ENCODE assay signal across 8 cellular contexts in genomic region chr1:27567931-27568246, GRCh38. TPM values are rescaled to one million over a fixed set of nuclear protein-coding genes. Genes with fewer than 3 reads are reported as not detected.
A peak's percentile ranks its signal among the peaks of the same experiment; 100 is the strongest.
DNase-seq lines count a peak whose midpoint lies in the region; ATAC-seq and TF ChIP-seq lines count a peak whose summit lies in the region.

No MANE protein-coding gene starts in this region.

- no peaks in the 10 kb centered on the region for H3K79me2 ChIP-seq in OCI-LY7 (ENCODE audit: insufficient read depth, low read depth, low read length)

- no peak for TF ChIP-seq CTCF in CD8-positive, alpha-beta T cell (IDR thresholded peaks at IDR 0.05)
- TF ChIP-seq CTCF in OCI-LY7 (conservative IDR thresholded peaks at IDR 0.05; ENCODE audit: low read length) (no peak), osteocyte (IDR thresholded peaks at IDR 0.05) (no peak)

- no peaks in the 10 kb centered on the region for H3K9me2 ChIP-seq in OCI-LY7 (ENCODE audit: insufficient read depth, low read length)

- BruUV-seq in OCI-LY7 (replicated peaks; lab: Mats Ljungman, UMichigan): no TSS peak

- intact Hi-C loops in CD8-positive, alpha-beta T cell (cut with DNase I, micrococcal nuclease): loop anchor here (1.0 to 2.0 kb wide), 6 partner anchors 11 to 157 kb away; partner anchors contain the start of genes AHDC1 (in 2 of the 2) and FAM76A (in 1 of the 2)
- intact Hi-C loops in OCI-LY7 (cut with micrococcal nuclease; ENCODE audit: unreplicated experiment): no loop called here

- no peak for DNase-seq in CD8-positive, alpha-beta T cell
- DNase-seq in OCI-LY7 (ENCODE audit: low spot score) (no peak), epithelial cell of prostate (ENCODE audit: low read depth, low spot score) (no peak), osteocyte (ENCODE audit: extremely low spot score, unreplicated experiment) (no peak), DMS53 (lab: John Stamatoyannopoulos, UW) (no peak), UCSD-AML1 (lab: John Stamatoyannopoulos, UW; ENCODE audit: unreplicated experiment) (no peak)
- no peak for DNase-seq in effector CD4-positive, alpha-beta T cell

- peak; percentile 5 for ATAC-seq in CD8-positive, alpha-beta T cell
- no peak for ATAC-seq in GM21515 (IDR thresholded peaks at IDR 0.05; ENCODE audit: unreplicated experiment)

- no peak overlapping the region for H3K27ac Mint-ChIP-seq in CD8-positive, alpha-beta T cell
- peak overlapping the region; percentile 94 for H3K27ac Mint-ChIP-seq in osteocyte (ENCODE audit: unreplicated experiment)

- H3K4me3 Mint-ChIP-seq in CD8-positive, alpha-beta T cell: peak overlapping the region; percentile 68
- H3K4me3 Mint-ChIP-seq in osteocyte (ENCODE audit: unreplicated experiment): peak overlapping the region; percentile 59

- no peak overlapping the region for H3K27ac ChIP-seq in CD8-positive, alpha-beta T cell (ENCODE audit: low read depth, low read length)
- H3K27ac ChIP-seq in OCI-LY7 (ENCODE audit: low read depth, low read length, poor library complexity, severe bottlenecking) (no peak overlapping the region), epithelial cell of prostate (peak overlapping the region; percentile 58)

- H4K20me1 ChIP-seq in OCI-LY7 (ENCODE audit: insufficient read depth, low read length): no peaks in the 10 kb centered on the region

- no peaks in the 10 kb centered on the region for H3K36me3 ChIP-seq in CD8-positive, alpha-beta T cell (ENCODE audit: insufficient read depth, low read length)
- no peaks in the 10 kb centered on the region for H3K36me3 ChIP-seq in OCI-LY7 (ENCODE audit: insufficient read depth, low read length)

- H3K27me3 Mint-ChIP-seq in CD8-positive, alpha-beta T cell (ENCODE audit: low read depth): no peaks in the 10 kb centered on the region
- no peaks in the 10 kb centered on the region for H3K27me3 Mint-ChIP-seq in osteocyte (ENCODE audit: unreplicated experiment)

- H3K4me3 ChIP-seq in CD8-positive, alpha-beta T cell (ENCODE audit: low read depth, low read length): peak overlapping the region; percentile 28
- H3K4me3 ChIP-seq in OCI-LY7 (ENCODE audit: low read depth, low read length, poor library complexity, severe bottlenecking): peak overlapping the region; percentile 35

- CTCF ChIA-PET in CD8-positive, alpha-beta T cell (lab: Charles Lee): interaction anchor here (0.6 to 3.0 kb wide), 17 partner anchors 9 to 283 kb away, joined by 3 to 25 read pairs (median 5); no protein-coding TSS in a partner anchor
- CTCF ChIA-PET in OCI-LY7 (lab: Charles Lee; ENCODE audit: unreplicated experiment): interaction anchor here (1.4 kb wide), 1 partner anchor 13 kb away, joined by 3 read pairs; no protein-coding TSS in a partner anchor

- H3K36me3 Mint-ChIP-seq in CD8-positive, alpha-beta T cell: no peaks in the 10 kb centered on the region
- peaks cover 2% of the 10 kb centered on the region for H3K36me3 Mint-ChIP-seq in osteocyte (ENCODE audit: unreplicated experiment)

- peak overlapping the region; percentile 63 for H3K4me2 ChIP-seq in OCI-LY7 (ENCODE audit: low read length)

- peaks cover 16% of the 10 kb centered on the region for H3K4me1 ChIP-seq in CD8-positive, alpha-beta T cell (ENCODE audit: insufficient read depth, low read length)
- peaks cover 32% of the 10 kb centered on the region for H3K4me1 ChIP-seq in OCI-LY7 (ENCODE audit: insufficient read depth, low read length, poor library complexity, severe bottlenecking)

- POLR2A ChIA-PET in CD8-positive, alpha-beta T cell (lab: Charles Lee): interaction anchor here (1.0 to 1.6 kb wide), 3 partner anchors 10 to 111 kb away, joined by 3 to 4 read pairs (median 4); no protein-coding TSS in a partner anchor
- POLR2A ChIA-PET in OCI-LY7 (lab: Charles Lee): no interaction called here

- no peak overlapping the region for H2AFZ ChIP-seq in OCI-LY7 (ENCODE audit: low read length)

- no peaks in the 10 kb centered on the region for H3K27me3 ChIP-seq in CD8-positive, alpha-beta T cell (ENCODE audit: insufficient read depth, low read length)

- no peaks in the 10 kb centered on the region for H3K9me3 ChIP-seq in CD8-positive, alpha-beta T cell (ENCODE audit: low read length)
- H3K9me3 ChIP-seq in OCI-LY7 (ENCODE audit: low read length): no peaks in the 10 kb centered on the region

- peaks cover 31% of the 10 kb centered on the region for H3K4me1 Mint-ChIP-seq in CD8-positive, alpha-beta T cell (ENCODE audit: low read depth)
- peaks cover 94% of the 10 kb centered on the region for H3K4me1 Mint-ChIP-seq in osteocyte (ENCODE audit: unreplicated experiment)

- H3K9me3 Mint-ChIP-seq in CD8-positive, alpha-beta T cell: no peaks in the 10 kb centered on the region
- H3K9me3 Mint-ChIP-seq in osteocyte (ENCODE audit: unreplicated experiment): no peaks in the 10 kb centered on the region

RNA-seq across cellular contexts. Expression of gene AHDC1, which starts 36.1 kb away (rescaled TPM):
- 10 to 100 TPM; 19.5 to 21.1 TPM for total RNA-seq in CD8-positive, alpha-beta T cell
- 5.5 and 6.5 TPM in 2 replicates for total RNA-seq in OCI-LY7 (2014; rRNA removed; shearing (Covaris generic))
- 8.4 and 13.8 TPM in 2 replicates for total RNA-seq in OCI-LY7 (2022)
- 118 and 124 TPM in 2 replicates for total RNA-seq in osteocyte
